ENCODE assay signal across 10 cellular contexts in the genomic region with DNA sequence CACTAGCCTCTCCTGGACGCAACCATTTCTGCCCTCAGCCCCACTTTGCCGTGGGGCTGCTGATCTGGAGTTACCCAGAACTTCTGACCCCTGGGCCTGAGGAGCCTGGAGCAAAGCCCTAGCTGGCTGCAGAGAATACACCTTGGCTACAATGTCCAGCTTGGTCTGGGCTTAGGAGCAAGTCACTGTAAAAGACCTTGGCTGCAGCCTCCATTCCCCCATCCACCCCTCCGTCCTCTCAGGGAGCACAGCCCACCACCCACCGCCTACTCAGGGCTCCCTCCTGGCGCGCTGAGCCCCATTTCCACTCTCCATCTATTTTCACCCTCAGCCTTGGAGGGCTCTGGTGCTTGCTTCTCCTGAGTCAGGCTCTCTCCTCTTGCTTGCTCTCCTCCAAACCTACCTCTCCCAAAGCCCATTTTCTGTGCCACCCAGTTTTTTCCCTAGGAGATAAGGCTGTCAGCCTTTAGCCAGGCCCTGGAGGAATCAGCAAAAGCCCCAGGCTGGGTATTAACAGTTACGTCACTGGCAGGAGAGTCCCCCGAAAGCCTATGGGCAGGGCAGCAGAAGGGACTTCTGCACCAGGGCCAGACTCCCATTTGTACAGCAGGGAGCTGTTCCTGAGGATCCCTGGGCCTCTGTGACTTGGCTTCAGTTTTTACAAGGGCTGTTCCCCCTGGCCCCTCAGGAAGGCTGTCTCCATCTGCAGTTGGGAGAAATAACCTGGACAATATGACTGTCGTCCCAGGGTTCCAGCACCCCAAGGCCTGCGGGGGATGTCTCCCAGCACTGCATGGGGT. TPM values are rescaled to one million over a fixed set of nuclear protein-coding genes. Genes with fewer than 3 reads are reported as not detected.
DNase-seq lines count a peak whose midpoint lies in the region; ATAC-seq and TF ChIP-seq lines count a peak whose summit lies in the region.
"Had no signal": no experiment of that assay in that cellular context is flagged by ENCODE, and none has a peak within 500 bp of the region (broad histone marks: within the 10 kb centered on the region; RNA-seq: fewer than 3 reads in every experiment).

No MANE protein-coding gene starts in this region.

- H3K36me3 Mint-ChIP-seq in stimulated activated effector memory CD8-positive, alpha-beta T cell treated with anti-CD3 and anti-CD28 coated beads, Interleukin-12 subunit alpha, Interleukin-12 subunit beta, amount 100 ng/mL, for 72 hours, result no peaks in the 10 kb centered on the region

- no peaks in the 10 kb centered on the region for H3K36me3 ChIP-seq in esophagus squamous epithelium

- ATAC-seq in stimulated activated effector memory CD8-positive, alpha-beta T cell treated with anti-CD3 and anti-CD28 coated beads, Interleukin-12 subunit alpha, Interleukin-12 subunit beta, amount 100 ng/mL, for 72 hours, result no peak
- ATAC-seq in HG03097 (IDR thresholded peaks at IDR 0.05; ENCODE audit: low FRiP score, unreplicated experiment), result no peak
- no peak for ATAC-seq in GM21381 (IDR thresholded peaks at IDR 0.05; ENCODE audit: unreplicated experiment)

- peaks cover 8 to 44% (median 30%) of the 10 kb centered on the region in 3 donors for H3K4me1 ChIP-seq in esophagus squamous epithelium

- no peaks in the 10 kb centered on the region for H3K9me3 ChIP-seq in esophagus squamous epithelium

- intact Hi-C loops in esophagus squamous epithelium (cut with DNase I), result no loop called here

- H3K4me3 ChIP-seq in esophagus squamous epithelium, result no peak overlapping the region

- no peak for TF ChIP-seq CTCF in esophagus squamous epithelium (IDR thresholded peaks at IDR 0.05)

- no peaks in the 10 kb centered on the region for H3K27me3 ChIP-seq in esophagus squamous epithelium

- peak overlapping the region; percentile 94 for H3K27ac Mint-ChIP-seq in stimulated activated effector memory CD8-positive, alpha-beta T cell treated with anti-CD3 and anti-CD28 coated beads, Interleukin-12 subunit alpha, Interleukin-12 subunit beta, amount 100 ng/mL, for 72 hours

- WGBS in esophagus squamous epithelium, 2 donors, result 73 to 90% methylated on average over 5 to 7 of the region's 10 CpGs

- H3K27ac ChIP-seq in esophagus squamous epithelium, result peak overlapping the region in 3 of 4 donors; percentile 43 to 76 (median 55)
- H3K27ac ChIP-seq: 22Rv1 had no signal

- no peaks in the 10 kb centered on the region for H3K9me3 Mint-ChIP-seq in stimulated activated effector memory CD8-positive, alpha-beta T cell treated with anti-CD3 and anti-CD28 coated beads, Interleukin-12 subunit alpha, Interleukin-12 subunit beta, amount 100 ng/mL, for 72 hours

- DNase-seq in DMS 273 (lab: John Stamatoyannopoulos, UW; ENCODE audit: unreplicated experiment), result peak; percentile 12
- DNase-seq in DMS 273 treated with DMSO at 0.1 percent for 48 hours (lab: John Stamatoyannopoulos, UW), result no peak
- peak; percentile 9 for DNase-seq in NAMALWA (ENCODE audit: low spot score)
- DNase-seq in esophagus squamous epithelium (lab: John Stamatoyannopoulos, UW), result no peak
- no peak for DNase-seq in stimulated activated effector memory CD8-positive, alpha-beta T cell treated with anti-CD3 and anti-CD28 coated beads, Interleukin-12 subunit alpha, Interleukin-12 subunit beta, amount 100 ng/mL, for 72 hours (ENCODE audit: low spot score in 2 of 2)
- no peak for DNase-seq in iPS-NIHi7 (ENCODE audit: extremely low spot score)
- DNase-seq: SW 1271 had no signal

- H3K4me3 Mint-ChIP-seq in stimulated activated effector memory CD8-positive, alpha-beta T cell treated with anti-CD3 and anti-CD28 coated beads, Interleukin-12 subunit alpha, Interleukin-12 subunit beta, amount 100 ng/mL, for 72 hours, result peak overlapping the region; percentile 44

- no peak for TF ChIP-seq POLR2A in esophagus squamous epithelium (IDR thresholded peaks at IDR 0.05)

- peaks cover 37% of the 10 kb centered on the region for H3K4me1 Mint-ChIP-seq in stimulated activated effector memory CD8-positive, alpha-beta T cell treated with anti-CD3 and anti-CD28 coated beads, Interleukin-12 subunit alpha, Interleukin-12 subunit beta, amount 100 ng/mL, for 72 hours

RNA-seq across cellular contexts. Expression of gene ERH, which starts 42.7 kb away (rescaled TPM):
- 100 to 1,000 TPM in 1 of 4 donors, 10 to 100 TPM in 3; 54.0 to 102 (median 79.5) TPM for total RNA-seq in esophagus squamous epithelium

RNA-seq across cellular contexts. Expression of gene SLC39A9, which starts 43.1 kb away (rescaled TPM):
- total RNA-seq in esophagus squamous epithelium, result 10 to 100 TPM; 40.2 to 77.7 (median 68.6) TPM

Comparison
In these comparisons a context has a peak if more than half of its experiments do, and no peak if none do; other contexts are left out.
1. DNase-seq: peak in DMS 273 (single experiment) and NAMALWA (single experiment); none in DMS 273 treated with DMSO at 0.1 percent for 48 hours (single experiment), esophagus squamous epithelium (single experiment), stimulated activated effector memory CD8-positive, alpha-beta T cell treated with anti-CD3 and anti-CD28 coated beads, Interleukin-12 subunit alpha, Interleukin-12 subunit beta, amount 100 ng/mL, for 72 hours (0 of 2) and iPS-NIHi7 (single experiment).